In genomic region chr22:37624017-37624365, GRCh38 we compare ENCODE assay signal across 15 cellular contexts. TPM values are rescaled to one million over a fixed set of nuclear protein-coding genes. Genes with fewer than 3 reads are reported as not detected.
DNase-seq lines count a peak whose midpoint lies in the region; ATAC-seq and TF ChIP-seq lines count a peak whose summit lies in the region.
"Had no signal": no experiment of that assay in that cellular context is flagged by ENCODE, and none has a peak within 500 bp of the region (broad histone marks: within the 10 kb centered on the region; RNA-seq: fewer than 3 reads in every experiment).

No MANE protein-coding gene starts in this region.

- DNase-seq in CD4-positive, CD25-positive, alpha-beta regulatory T cell, result no peak
- no peak for DNase-seq in effector memory CD8-positive, alpha-beta T cell
- DNase-seq in neural crest cell (ENCODE audit: low read depth, low spot score) (no peak), NCI-H1436 (lab: John Stamatoyannopoulos, UW) (no peak), sciatic nerve (ENCODE audit: low spot score) (no peak)
- DNase-seq: foreskin melanocyte, GF-D8, occipital lobe had no signal

- H3K27me3 ChIP-seq in CD4-positive, CD25-positive, alpha-beta regulatory T cell (ENCODE audit: control insufficient read depth, insufficient read depth, low read length), result no peaks in the 10 kb centered on the region
- no peaks in the 10 kb centered on the region for H3K27me3 ChIP-seq in OCI-LY3 (ENCODE audit: low read depth, low read length)

- no peaks in the 10 kb centered on the region for H3K9me3 Mint-ChIP-seq in CD4-positive, CD25-positive, alpha-beta regulatory T cell
- no peaks in the 10 kb centered on the region for H3K9me3 Mint-ChIP-seq in effector memory CD8-positive, alpha-beta T cell
- H3K9me3 Mint-ChIP-seq in neural crest cell, result no peaks in the 10 kb centered on the region

- no peaks in the 10 kb centered on the region for H4K20me1 ChIP-seq in OCI-LY3 (ENCODE audit: insufficient read depth, low read length)

- H3K9ac ChIP-seq in OCI-LY3 (ENCODE audit: low read length), result peak overlapping the region; percentile 36
- H3K9ac ChIP-seq: KMS-11 had no signal

- no peak for ATAC-seq in CD4-positive, CD25-positive, alpha-beta regulatory T cell (ENCODE audit: low read depth in 2 of 2)
- no peak for ATAC-seq in effector memory CD8-positive, alpha-beta T cell (replicated peaks)
- ATAC-seq in GM18505 (IDR thresholded peaks at IDR 0.05; ENCODE audit: unreplicated experiment) (no peak), HG02798 (IDR thresholded peaks at IDR 0.05; ENCODE audit: poor library complexity, unreplicated experiment) (no peak), sciatic nerve (no peak)

- H3K4me1 Mint-ChIP-seq in CD4-positive, CD25-positive, alpha-beta regulatory T cell, result peaks cover 0 to 58% (median 26%) of the 10 kb centered on the region in 4 donors
- H3K4me1 Mint-ChIP-seq in effector memory CD8-positive, alpha-beta T cell (ENCODE audit: low read depth in 2 of 2), result peaks cover 33 to 41% of the 10 kb centered on the region in 2 donors
- peaks cover 10% of the 10 kb centered on the region for H3K4me1 Mint-ChIP-seq in neural crest cell

- H3K4me3 Mint-ChIP-seq in CD4-positive, CD25-positive, alpha-beta regulatory T cell, result peak overlapping the region in 1 of 4 donors; percentile 67
- peak overlapping the region; percentile 75 to 76 for H3K4me3 Mint-ChIP-seq in effector memory CD8-positive, alpha-beta T cell
- peak overlapping the region; percentile 79 for H3K4me3 Mint-ChIP-seq in neural crest cell

- no peak for TF ChIP-seq CTCF in OCI-LY3 (IDR thresholded peaks at IDR 0.05; ENCODE audit: low read depth, low read length)
- TF ChIP-seq CTCF in neural crest cell (conservative IDR thresholded peaks at IDR 0.05), result no peak

- H3K27ac Mint-ChIP-seq in CD4-positive, CD25-positive, alpha-beta regulatory T cell, result peak overlapping the region; percentile 90 to 98 (median 98)
- H3K27ac Mint-ChIP-seq in effector memory CD8-positive, alpha-beta T cell, result peak overlapping the region; percentile 94 to 95
- no peak overlapping the region for H3K27ac Mint-ChIP-seq in neural crest cell (ENCODE audit: unreplicated experiment)

- no peaks in the 10 kb centered on the region; the same call in 1 of the 2 replicates for H3K79me2 ChIP-seq in OCI-LY3 (ENCODE audit: low read length)

- no peak overlapping the region for H2AFZ ChIP-seq in OCI-LY3 (ENCODE audit: low read depth, low read length)

- H3K4me2 ChIP-seq in OCI-LY3 (ENCODE audit: low read length), result peak overlapping the region; percentile 42
- H3K4me2 ChIP-seq: KMS-11 had no signal

- H3K27ac ChIP-seq in CD4-positive, CD25-positive, alpha-beta regulatory T cell (ENCODE audit: insufficient read depth, low read length, poor library complexity, severe bottlenecking), result peak overlapping the region; percentile 81
- peak overlapping the region; percentile 95 for H3K27ac ChIP-seq in OCI-LY3 (ENCODE audit: low read length)
- H3K27ac ChIP-seq: KMS-11 had no signal

- intact Hi-C loops in sciatic nerve (cut with DNase I), result no loop called here

- no peak for TF ChIP-seq POLR2A in GM18505 (IDR thresholded peaks at IDR 0.05; ENCODE audit: borderline replicate concordance, extremely low read depth, insufficient read depth, insufficient read length)

- peaks cover 12% of the 10 kb centered on the region for H3K36me3 ChIP-seq in CD4-positive, CD25-positive, alpha-beta regulatory T cell (ENCODE audit: control insufficient read depth, insufficient read depth, low read length)
- H3K36me3 ChIP-seq in OCI-LY3 (replicated peaks; ENCODE audit: low read depth, low read length), result peaks cover 13% of the 10 kb centered on the region

- H3K4me1 ChIP-seq in CD4-positive, CD25-positive, alpha-beta regulatory T cell (ENCODE audit: control insufficient read depth, insufficient read depth, low read length, poor library complexity, severe bottlenecking), result peaks cover 52% of the 10 kb centered on the region
- H3K4me1 ChIP-seq in OCI-LY3 (ENCODE audit: low read length), result peaks cover 55% of the 10 kb centered on the region

- no peaks in the 10 kb centered on the region for H3K27me3 Mint-ChIP-seq in CD4-positive, CD25-positive, alpha-beta regulatory T cell
- no peaks in the 10 kb centered on the region for H3K27me3 Mint-ChIP-seq in effector memory CD8-positive, alpha-beta T cell
- no peaks in the 10 kb centered on the region for H3K27me3 Mint-ChIP-seq in neural crest cell (ENCODE audit: low read depth)

- no peaks in the 10 kb centered on the region for H3K9me3 ChIP-seq in CD4-positive, CD25-positive, alpha-beta regulatory T cell (ENCODE audit: control insufficient read depth in 2 of 2, low read length in 2 of 2)
- H3K9me3 ChIP-seq in OCI-LY3 (ENCODE audit: insufficient read depth, low read length), result no peaks in the 10 kb centered on the region

- peaks cover 3% of the 10 kb centered on the region for H3K36me3 Mint-ChIP-seq in CD4-positive, CD25-positive, alpha-beta regulatory T cell
- H3K36me3 Mint-ChIP-seq in effector memory CD8-positive, alpha-beta T cell (ENCODE audit: insufficient read depth), result peaks cover 22% of the 10 kb centered on the region
- H3K36me3 Mint-ChIP-seq in neural crest cell (ENCODE audit: low read depth), result peaks cover 2% of the 10 kb centered on the region

- H3K4me3 ChIP-seq in CD4-positive, CD25-positive, alpha-beta regulatory T cell (ENCODE audit: low read depth, low read length), result no peak overlapping the region
- no peak overlapping the region for H3K4me3 ChIP-seq in OCI-LY3 (ENCODE audit: low read length)

RNA-seq across cellular contexts. Expression of gene GGA1, which starts 15.4 kb away (rescaled TPM):
- 69.7 TPM for total RNA-seq in CD4-positive, CD25-positive, alpha-beta regulatory T cell
- 10 to 100 TPM; 14.0 to 19.8 (median 16.8) TPM for polyA plus RNA-seq in CD4-positive, CD25-positive, alpha-beta regulatory T cell
- total RNA-seq in neural crest cell (85.1 and 88.6 TPM in 2 replicates), sciatic nerve (71.2 TPM)

RNA-seq across cellular contexts. Expression of gene SH3BP1, which starts 15.5 kb away (rescaled TPM):
- total RNA-seq in CD4-positive, CD25-positive, alpha-beta regulatory T cell, result 126 TPM
- polyA plus RNA-seq in CD4-positive, CD25-positive, alpha-beta regulatory T cell, result 10 to 100 TPM; 10.1 to 17.8 (median 16.2) TPM
- total RNA-seq in neural crest cell, result 36.4 and 36.6 TPM in 2 replicates
- total RNA-seq in sciatic nerve, result 10.3 TPM

RNA-seq across cellular contexts. Expression of gene PDXP, which starts 34.5 kb away (rescaled TPM):
- 2.0 TPM for total RNA-seq in CD4-positive, CD25-positive, alpha-beta regulatory T cell
- 1 to 10 TPM; 1.1 to 5.8 (median 3.4) TPM for polyA plus RNA-seq in CD4-positive, CD25-positive, alpha-beta regulatory T cell
- total RNA-seq in neural crest cell, result 51.5 and 55.3 TPM in 2 replicates
- 10.0 TPM for total RNA-seq in sciatic nerve

RNA-seq across cellular contexts. Expression of gene LGALS2, which starts 44.1 kb away (rescaled TPM):
- not detected for total RNA-seq in CD4-positive, CD25-positive, alpha-beta regulatory T cell
- under 1 TPM in 2 of 4 donors, not detected in 2; 0.41 to 0.49 TPM for polyA plus RNA-seq in CD4-positive, CD25-positive, alpha-beta regulatory T cell
- not detected in 2 replicates for total RNA-seq in neural crest cell
- not detected for total RNA-seq in sciatic nerve
- total RNA-seq: dermis blood vessel endothelial cell, occipital lobe had no signal
- polyA plus RNA-seq: BJ, keratinocyte had no signal

RNA-seq across cellular contexts. Expression of gene LGALS1, which starts 51.4 kb away (rescaled TPM):
- total RNA-seq in CD4-positive, CD25-positive, alpha-beta regulatory T cell, result 209 TPM
- 100 to 1,000 TPM; 321 to 829 (median 545) TPM for polyA plus RNA-seq in CD4-positive, CD25-positive, alpha-beta regulatory T cell
- total RNA-seq in neural crest cell (16.1 and 21.0 TPM in 2 replicates), sciatic nerve (1,269 TPM)
